In genomic region chr16:67226804-67227566, GRCh38 we compare ENCODE assay signal across 8 cellular contexts. TPM values are rescaled to one million over a fixed set of nuclear protein-coding genes. Genes with fewer than 3 reads are reported as not detected.
DNase-seq lines count a peak whose midpoint lies in the region; ATAC-seq and TF ChIP-seq lines count a peak whose summit lies in the region.

Gene TMEM208, plus strand, starts transcription at chr16:67227130. Its CDS starts 89 bp downstream, at chr16:67227219.

- H3K9me3 Mint-ChIP-seq in Calu3 (ENCODE audit: low read depth, unreplicated experiment) (no peaks in the 10 kb centered on the region), endothelial cell (ENCODE audit: unreplicated experiment) (no peaks in the 10 kb centered on the region), mesothelial cell of epicardium (no peaks in the 10 kb centered on the region)

- H2AFZ ChIP-seq in OCI-LY1 (ENCODE audit: low read length): no peak within 1 kb of the TSS

- CTCF ChIA-PET in Calu3 (lab: Charles Lee): interaction anchor here (0.5 to 2.5 kb wide), 8 partner anchors 9 to 294 kb away, joined by 3 to 9 read pairs (median 4); partner anchors contain the start of genes ELMO3 and FHOD1

- H3K36me3 ChIP-seq in HUES64 (ENCODE audit: insufficient read depth, low read length) (peaks cover 39% of the 10 kb centered on the region), OCI-LY1 (ENCODE audit: insufficient read depth, low read length) (peaks cover 38% of the 10 kb centered on the region)

- H3K4me1 Mint-ChIP-seq in Calu3 (ENCODE audit: low read depth, unreplicated experiment) (peaks cover 40% of the 10 kb centered on the region), endothelial cell (ENCODE audit: unreplicated experiment) (peaks cover 50% of the 10 kb centered on the region), mesothelial cell of epicardium (peaks cover 23% of the 10 kb centered on the region)

- DNase-seq in Calu3: peak; percentile 99
- DNase-seq in activated CD8-positive, alpha-beta memory T cell treated with anti-CD3 and anti-CD28 coated beads, Interleukin-2, amount 50 U/mL, for 4 hours: peak; percentile 99
- peak; percentile 98 for DNase-seq in endothelial cell (ENCODE audit: low spot score)
- peak; percentile 95 to 98 for DNase-seq in mesothelial cell of epicardium (ENCODE audit: low spot score in 2 of 2, unreplicated experiment in 2 of 2)
- DNase-seq in stimulated activated CD8-positive, alpha-beta memory T cell treated with anti-CD3 and anti-CD28 coated beads, Interleukin-15, amount 100 ng/mL, for 48 hours (ENCODE audit: low read depth in 2 of 2): peak; percentile 98

- H3K27ac Mint-ChIP-seq in Calu3 (ENCODE audit: unreplicated experiment) (peak within 1 kb of the TSS; percentile 99), endothelial cell (ENCODE audit: unreplicated experiment) (peak within 1 kb of the TSS; percentile 95), mesothelial cell of epicardium (peak within 1 kb of the TSS; percentile 98)

- H3K27ac ChIP-seq in HUES64 (ENCODE audit: low read depth, low read length) (peak within 1 kb of the TSS; percentile 64), OCI-LY1 (ENCODE audit: low read depth, low read length, poor library complexity, severe bottlenecking) (no peak within 1 kb of the TSS)

- H3K9me3 ChIP-seq in HUES64 (ENCODE audit: insufficient read depth, low read depth, low read length): no peaks in the 10 kb centered on the region
- H3K9me3 ChIP-seq in OCI-LY1 (ENCODE audit: low read length): no peaks in the 10 kb centered on the region

- no peaks in the 10 kb centered on the region for H4K20me1 ChIP-seq in OCI-LY1 (ENCODE audit: insufficient read depth, low read length)

- H3K79me2 ChIP-seq in OCI-LY1 (ENCODE audit: insufficient read depth, low read length): peaks cover 9% of the 10 kb centered on the region

- H3K36me3 Mint-ChIP-seq in Calu3 (ENCODE audit: insufficient read depth, unreplicated experiment): peaks cover 60% of the 10 kb centered on the region
- H3K36me3 Mint-ChIP-seq in endothelial cell (ENCODE audit: low read depth, unreplicated experiment): peaks cover 25% of the 10 kb centered on the region
- H3K36me3 Mint-ChIP-seq in mesothelial cell of epicardium: peaks cover 5% of the 10 kb centered on the region

- no TSS peak for BruUV-seq in Calu3 (replicated peaks; lab: Mats Ljungman, UMichigan)

- H3K4me1 ChIP-seq in HUES64 (ENCODE audit: insufficient read depth, low read length) (0 out of 2 replicates have a peak, but pooled peaks cover 4% of the 10 kb centered on the region), OCI-LY1 (ENCODE audit: insufficient read depth, low read length, severe bottlenecking) (peaks cover 17% of the 10 kb centered on the region)

- H3K9ac ChIP-seq in HUES64 (ENCODE audit: low read depth, low read length) (peak within 1 kb of the TSS; percentile 74), OCI-LY1 (ENCODE audit: low read length) (peak within 1 kb of the TSS; percentile 82)

- WGBS in HUES64: under 1% methylated on average over 46 of the region's 46 CpGs

- no peaks in the 10 kb centered on the region for H3K27me3 Mint-ChIP-seq in Calu3 (ENCODE audit: unreplicated experiment)
- H3K27me3 Mint-ChIP-seq in endothelial cell (ENCODE audit: unreplicated experiment): peaks cover 27% of the 10 kb centered on the region
- no peaks in the 10 kb centered on the region for H3K27me3 Mint-ChIP-seq in mesothelial cell of epicardium (ENCODE audit: low read depth)

- peak within 1 kb of the TSS; percentile 88 for H3K4me2 ChIP-seq in OCI-LY1 (ENCODE audit: low read length)

- intact Hi-C loops in Calu3 (cut with micrococcal nuclease; ENCODE audit: unreplicated experiment): loop anchor here (2.0 kb wide), 1 partner anchor 20 kb away; the partner anchor contains the start of gene FHOD1

- peak within 1 kb of the TSS; percentile 80 for H3K4me3 ChIP-seq in HUES64 (ENCODE audit: low read length)
- peak within 1 kb of the TSS; percentile 88 for H3K4me3 ChIP-seq in OCI-LY1 (ENCODE audit: low read depth, low read length, poor library complexity, severe bottlenecking)

- ATAC-seq in GM21423 (IDR thresholded peaks at IDR 0.05; ENCODE audit: unreplicated experiment): peak; percentile 94

- H3F3A ChIP-seq in OCI-LY1 (ENCODE audit: insufficient read depth, low read length): no peaks in the 10 kb centered on the region

- H3K4me3 Mint-ChIP-seq in Calu3 (ENCODE audit: low read depth, unreplicated experiment): peak within 1 kb of the TSS; percentile 99
- H3K4me3 Mint-ChIP-seq in endothelial cell (ENCODE audit: unreplicated experiment): peak within 1 kb of the TSS; percentile 99
- H3K4me3 Mint-ChIP-seq in mesothelial cell of epicardium: peak within 1 kb of the TSS; percentile 100

- H3K27me3 ChIP-seq in HUES64 (ENCODE audit: insufficient read depth, low read length) (peaks cover 3% of the 10 kb centered on the region; the same call in 1 of the 2 replicates), OCI-LY1 (ENCODE audit: insufficient read depth, low read length) (no peaks in the 10 kb centered on the region)

- TF ChIP-seq CTCF in Calu3 (IDR thresholded peaks at IDR 0.05; ENCODE audit: unreplicated experiment) (no peak), OCI-LY1 (IDR thresholded peaks at IDR 0.05; ENCODE audit: low read length) (peak; percentile 46; the same call in 1 of the 2 replicates), endothelial cell (IDR thresholded peaks at IDR 0.05; ENCODE audit: unreplicated experiment) (no peak), mesothelial cell of epicardium (IDR thresholded peaks at IDR 0.05; ENCODE audit: unreplicated experiment) (no peak)

- H3K9me2 ChIP-seq in OCI-LY1 (ENCODE audit: low read depth, low read length): no peaks in the 10 kb centered on the region

RNA-seq across cellular contexts. Expression of gene TMEM208, which starts in this region (rescaled TPM):
- total RNA-seq in Calu3 (2022) (53.5 and 69.2 TPM in 2 replicates), endothelial cell (ENCODE audit: unreplicated experiment) (33.6 TPM), mesothelial cell of epicardium (35.8 to 38.4 TPM (median 36.3 TPM) in 3 replicates)
- polyA plus RNA-seq in HUES64 (2013, experiment 1 of 2): 46.6 TPM
- 39.9 TPM for polyA plus RNA-seq in HUES64 (2013, experiment 2 of 2)
